ENCODE assay signal across 8 cellular contexts in the genomic region with DNA sequence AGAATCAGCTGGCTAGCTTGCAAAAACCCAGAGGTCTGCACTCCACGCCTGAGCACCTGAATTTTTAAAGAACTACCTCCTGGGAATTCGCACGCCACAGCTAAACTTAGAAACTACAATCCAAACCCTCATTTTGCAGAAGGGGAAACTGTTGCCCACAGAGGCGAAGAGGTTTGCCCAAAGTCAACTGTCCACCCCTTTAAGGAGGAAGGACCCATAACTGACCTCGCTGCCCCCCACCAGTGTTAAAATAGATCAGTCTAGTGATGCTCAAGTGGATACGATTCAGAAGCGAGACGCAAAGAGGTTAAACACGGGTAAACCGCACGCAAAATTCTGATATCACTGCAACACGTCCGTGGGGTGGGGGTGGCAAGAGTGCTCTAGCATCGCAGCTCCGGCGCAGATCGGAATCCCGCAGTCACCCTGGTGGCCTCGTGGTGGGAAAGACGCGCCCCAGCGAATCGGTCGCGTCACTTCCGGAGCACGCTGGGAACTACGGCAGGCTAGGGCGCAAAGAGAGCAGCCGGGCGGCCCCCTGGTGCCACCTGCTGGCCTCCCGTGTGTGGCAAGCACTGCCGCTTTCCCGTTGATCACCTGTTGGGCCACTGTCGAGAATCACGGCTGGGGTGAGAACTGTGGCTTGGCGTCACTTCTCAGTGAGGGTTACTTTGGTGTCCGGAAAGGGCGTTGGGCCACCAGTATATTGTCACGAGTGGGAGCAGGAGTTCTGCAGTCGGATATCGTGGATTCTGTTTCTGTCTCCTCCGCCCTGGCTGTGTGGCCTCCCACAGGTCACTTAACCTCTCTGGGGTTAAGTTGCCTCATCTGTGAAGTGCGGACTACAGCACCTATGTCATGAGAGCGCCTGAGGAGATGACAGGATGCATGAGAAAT. TPM values are rescaled to one million over a fixed set of nuclear protein-coding genes. Genes with fewer than 3 reads are reported as not detected.
A peak's percentile ranks its signal among the peaks of the same experiment; 100 is the strongest.
DNase-seq lines count a peak whose midpoint lies in the region; ATAC-seq and TF ChIP-seq lines count a peak whose summit lies in the region.

A gene (minus strand): TSS at position 451 of the 897 bp plus-strand sequence. CDS start 686 bp downstream, outside the sequence.

- H3K27me3 ChIP-seq in cardiac muscle cell = no peaks in the 10 kb centered on the region

- DNase-seq in GM12865 (ENCODE audit: low read depth) = peak; percentile 96
- DNase-seq in NCI-H1417 (lab: John Stamatoyannopoulos, UW) = peak; percentile 93 to 97 (median 95)
- DNase-seq in SW 1271 (lab: John Stamatoyannopoulos, UW) = peak; percentile 78 to 90
- peak; percentile 95 for DNase-seq in activated naive CD8-positive, alpha-beta T cell treated with anti-CD3 and anti-CD28 coated beads, Interleukin-2, amount 50 U/mL, for 24 hours
- DNase-seq in cardiac muscle cell (ENCODE audit: low read depth in 1 of 2, low spot score in 1 of 2) = peak; percentile 93 to 96
- DNase-seq in pons (ENCODE audit: low spot score) = peak; percentile 87
- peak; percentile 95 for DNase-seq in type B pancreatic cell (ENCODE audit: extremely low spot score, unreplicated experiment)

- H3K36me3 Mint-ChIP-seq in activated naive CD8-positive, alpha-beta T cell treated with anti-CD3 and anti-CD28 coated beads, Interleukin-2, amount 50 U/mL, for 24 hours (ENCODE audit: low read depth) = peaks cover 26% of the 10 kb centered on the region
- H3K36me3 Mint-ChIP-seq in type B pancreatic cell = peaks cover 4% of the 10 kb centered on the region

- TF ChIP-seq CTCF in GM12865 (IDR thresholded peaks at IDR 0.05; ENCODE audit: insufficient read depth, low read depth, low read length, missing control alignments) (peak; percentile 99), cardiac muscle cell (IDR thresholded peaks at IDR 0.05; ENCODE audit: low read depth, low read length) (peak; percentile 95), type B pancreatic cell (conservative IDR thresholded peaks at IDR 0.05) (peak; percentile 99)

- ATAC-seq in HG02678 (IDR thresholded peaks at IDR 0.05; ENCODE audit: unreplicated experiment) = peak; percentile 60
- ATAC-seq in activated naive CD8-positive, alpha-beta T cell treated with anti-CD3 and anti-CD28 coated beads, Interleukin-2, amount 50 U/mL, for 24 hours = peak; percentile 78

- peaks cover 4% of the 10 kb centered on the region for H3K36me3 ChIP-seq in cardiac muscle cell

- H3K9me3 Mint-ChIP-seq in activated naive CD8-positive, alpha-beta T cell treated with anti-CD3 and anti-CD28 coated beads, Interleukin-2, amount 50 U/mL, for 24 hours = no peaks in the 10 kb centered on the region
- no peaks in the 10 kb centered on the region for H3K9me3 Mint-ChIP-seq in type B pancreatic cell

- H3K4me1 Mint-ChIP-seq in activated naive CD8-positive, alpha-beta T cell treated with anti-CD3 and anti-CD28 coated beads, Interleukin-2, amount 50 U/mL, for 24 hours = peaks cover 41% of the 10 kb centered on the region
- H3K4me1 Mint-ChIP-seq in type B pancreatic cell (ENCODE audit: unreplicated experiment) = peaks cover 21% of the 10 kb centered on the region

- H3K27me3 Mint-ChIP-seq in activated naive CD8-positive, alpha-beta T cell treated with anti-CD3 and anti-CD28 coated beads, Interleukin-2, amount 50 U/mL, for 24 hours = no peaks in the 10 kb centered on the region
- H3K27me3 Mint-ChIP-seq in type B pancreatic cell = no peaks in the 10 kb centered on the region

- peak within 1 kb of the TSS; percentile 90 for H3K4me3 Mint-ChIP-seq in activated naive CD8-positive, alpha-beta T cell treated with anti-CD3 and anti-CD28 coated beads, Interleukin-2, amount 50 U/mL, for 24 hours
- peak within 1 kb of the TSS; percentile 92 for H3K4me3 Mint-ChIP-seq in type B pancreatic cell

- H3K4me1 ChIP-seq in cardiac muscle cell (ENCODE audit: low read depth) = no peaks in the 10 kb centered on the region

- no peak within 1 kb of the TSS for H3K27ac ChIP-seq in cardiac muscle cell

- peak within 1 kb of the TSS; percentile 90 for H3K27ac Mint-ChIP-seq in activated naive CD8-positive, alpha-beta T cell treated with anti-CD3 and anti-CD28 coated beads, Interleukin-2, amount 50 U/mL, for 24 hours
- H3K27ac Mint-ChIP-seq in type B pancreatic cell = peak within 1 kb of the TSS; percentile 90

- no peaks in the 10 kb centered on the region for H3K9me3 ChIP-seq in cardiac muscle cell (ENCODE audit: low read depth)

- H3K4me3 ChIP-seq in GM12865 (ENCODE audit: low read depth, low read length) = peak within 1 kb of the TSS; percentile 76
- peak within 1 kb of the TSS; percentile 34 for H3K4me3 ChIP-seq in cardiac muscle cell

RNA-seq across cellular contexts. Expression of the gene that starts here (rescaled TPM):
- total RNA-seq in cardiac muscle cell = 21.9 and 46.6 TPM in 2 replicates
- 32.7 and 47.6 TPM in 2 replicates for polyA plus RNA-seq in cardiac muscle cell
- total RNA-seq in type B pancreatic cell (ENCODE audit: low replicate concordance) = 19.6 and 31.4 TPM in 2 replicates
